Comparison of ENCODE assay signal across 8 cellular contexts in the genomic region with DNA sequence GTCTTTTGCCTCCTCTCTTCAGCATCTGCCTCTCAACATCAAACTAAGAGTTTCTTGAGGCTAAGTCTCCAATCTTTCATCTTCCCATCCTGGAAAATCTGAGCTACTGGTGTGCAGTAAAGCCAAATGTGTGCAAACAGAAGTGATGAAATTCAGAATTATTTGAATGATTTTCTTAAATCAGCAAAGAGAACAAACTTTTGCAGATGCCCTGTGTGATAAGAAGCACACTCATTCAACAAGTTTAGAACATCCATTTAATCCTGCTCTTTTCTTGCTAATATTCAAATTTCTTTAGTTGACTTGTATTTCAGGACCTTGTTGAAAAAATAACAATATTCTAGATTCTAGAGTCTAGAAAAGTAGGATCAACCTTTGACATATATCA.
A peak's percentile ranks its signal among the peaks of the same experiment; 100 is the strongest.
DNase-seq lines count a peak whose midpoint lies in the region; ATAC-seq and TF ChIP-seq lines count a peak whose summit lies in the region.

No MANE protein-coding gene starts in this region.

- H3K9me3 Mint-ChIP-seq in activated CD4-positive, alpha-beta T cell treated with anti-CD3 and anti-CD28 coated beads, Interleukin-2, amount 10 ng/mL, durations not matched to agents 7 days and 5 days = peaks cover 27% of the 10 kb centered on the region

- POLR2A ChIA-PET in activated CD4-positive, alpha-beta T cell treated with anti-CD3 and anti-CD28 coated beads, Interleukin-2, amount 10 ng/mL, durations not matched to agents 7 days and 5 days (lab: Charles Lee) = no interaction called here

- peaks cover 17% of the 10 kb centered on the region for H3K36me3 Mint-ChIP-seq in activated CD4-positive, alpha-beta T cell treated with anti-CD3 and anti-CD28 coated beads, Interleukin-2, amount 10 ng/mL, durations not matched to agents 7 days and 5 days (ENCODE audit: low read depth)

- H2BK15ac ChIP-seq in neuronal stem cell (ENCODE audit: low read length) = no peak overlapping the region

- no peak overlapping the region for H4K91ac ChIP-seq in neuronal stem cell (ENCODE audit: low read depth, low read length, poor library complexity)

- H3K4me3 ChIP-seq in neuronal stem cell (ENCODE audit: low read length in 2 of 2) (no peak overlapping the region), MG63 (no peak overlapping the region), lower leg skin (ENCODE audit: low read depth, poor library complexity, severe bottlenecking) (no peak overlapping the region)

- H3K23ac ChIP-seq in neuronal stem cell (ENCODE audit: low read depth, low read length, poor library complexity) = no peak overlapping the region

- H2AK5ac ChIP-seq in neuronal stem cell (ENCODE audit: low read depth, low read length) = no peak overlapping the region

- no peak for DNase-seq in activated CD4-positive, alpha-beta T cell treated with anti-CD3 and anti-CD28 coated beads, Interleukin-2, amount 10 ng/mL, durations not matched to agents 7 days and 5 days
- no peak for DNase-seq in activated CD4-positive, alpha-beta T cell treated with anti-CD3 and anti-CD28 coated beads, Interleukin-2, amount 50 U/mL, for 48 hours
- DNase-seq in neuronal stem cell (ENCODE audit: low spot score) (no peak), cortex of kidney (lab: John Stamatoyannopoulos, UW) (no peak), MG63 (no peak), lower leg skin (ENCODE audit: low spot score in 2 of 2) (no peak)

- CTCF ChIA-PET in activated CD4-positive, alpha-beta T cell treated with anti-CD3 and anti-CD28 coated beads, Interleukin-2, amount 10 ng/mL, durations not matched to agents 7 days and 5 days (lab: Charles Lee) = interaction anchor here (0.5 kb wide), 1 partner anchor 75 kb away, joined by 3 read pairs; no protein-coding TSS in a partner anchor

- no peak for TF ChIP-seq POLR2A in lower leg skin (IDR thresholded peaks at IDR 0.05)

- ATAC-seq in HG02623 (IDR thresholded peaks at IDR 0.05; ENCODE audit: unreplicated experiment) = peak; percentile 20
- peak; percentile 9 for ATAC-seq in HG03575 (IDR thresholded peaks at IDR 0.05; ENCODE audit: extremely low read depth, insufficient number of reproducible peaks, low FRiP score, unreplicated experiment)

- peaks cover 0 to 3% of the 10 kb centered on the region in 2 donors for H3K9me3 ChIP-seq in neuronal stem cell (replicated peaks in 1 of 2; ENCODE audit: control insufficient read depth in 2 of 2, insufficient read depth in 1 of 2, low read depth in 1 of 2, low read length in 2 of 2)
- H3K9me3 ChIP-seq in MG63 = no peaks in the 10 kb centered on the region

- no peak overlapping the region for H3K4ac ChIP-seq in neuronal stem cell (ENCODE audit: low read length)

- no peak overlapping the region for H2BK5ac ChIP-seq in neuronal stem cell (ENCODE audit: low read length)

- no peak overlapping the region for H4K8ac ChIP-seq in neuronal stem cell (ENCODE audit: low read depth, low read length)

- no peaks in the 10 kb centered on the region for H3K27me3 Mint-ChIP-seq in activated CD4-positive, alpha-beta T cell treated with anti-CD3 and anti-CD28 coated beads, Interleukin-2, amount 10 ng/mL, durations not matched to agents 7 days and 5 days

- no peak overlapping the region for H3K4me3 Mint-ChIP-seq in activated CD4-positive, alpha-beta T cell treated with anti-CD3 and anti-CD28 coated beads, Interleukin-2, amount 10 ng/mL, durations not matched to agents 7 days and 5 days

- H3K14ac ChIP-seq in neuronal stem cell (ENCODE audit: low read length) = no peak overlapping the region

- H3K27ac ChIP-seq in neuronal stem cell (replicated peaks; ENCODE audit: low read length) = no peak overlapping the region

- no peak overlapping the region for H3K9ac ChIP-seq in neuronal stem cell (ENCODE audit: low read depth, low read length, poor library complexity)

- H3K4me2 ChIP-seq in neuronal stem cell (ENCODE audit: insufficient read depth, low read length, poor library complexity, severe bottlenecking) = no peak overlapping the region

- peak overlapping the region; percentile 94 for H3K27ac Mint-ChIP-seq in activated CD4-positive, alpha-beta T cell treated with anti-CD3 and anti-CD28 coated beads, Interleukin-2, amount 10 ng/mL, durations not matched to agents 7 days and 5 days

- H3K27me3 ChIP-seq in neuronal stem cell (ENCODE audit: control insufficient read depth in 3 of 3, insufficient read depth in 3 of 3, low read depth in 1 of 3, low read length in 3 of 3) = no peaks in the 10 kb centered on the region
- no peaks in the 10 kb centered on the region for H3K27me3 ChIP-seq in MG63

- peak overlapping the region; percentile 60 for H2AFZ ChIP-seq in neuronal stem cell (ENCODE audit: low read length)

- no peak for TF ChIP-seq CTCF in lower leg skin (IDR thresholded peaks at IDR 0.05)

- no peaks in the 10 kb centered on the region for H3K36me3 ChIP-seq in neuronal stem cell (replicated peaks in 1 of 2; ENCODE audit: control insufficient read depth in 2 of 2, insufficient read depth in 2 of 2, low read length in 2 of 2)
- no peaks in the 10 kb centered on the region for H3K36me3 ChIP-seq in MG63

- H3K4me1 Mint-ChIP-seq in activated CD4-positive, alpha-beta T cell treated with anti-CD3 and anti-CD28 coated beads, Interleukin-2, amount 10 ng/mL, durations not matched to agents 7 days and 5 days = peaks cover 18% of the 10 kb centered on the region

- no peak overlapping the region for H3K18ac ChIP-seq in neuronal stem cell (ENCODE audit: low read length)

- H3K79me1 ChIP-seq in neuronal stem cell (ENCODE audit: low read depth, low read length) = no peaks in the 10 kb centered on the region

- no peak overlapping the region for H2BK120ac ChIP-seq in neuronal stem cell (ENCODE audit: low read depth, low read length)

- H2BK12ac ChIP-seq in neuronal stem cell (ENCODE audit: low read length) = no peak overlapping the region

- intact Hi-C loops in lower leg skin (cut with DNase I; ENCODE audit: low total_unique reads) = no loop called here

- H3K4me1 ChIP-seq in neuronal stem cell (ENCODE audit: control insufficient read depth in 2 of 2, insufficient read depth in 1 of 2, low read depth in 1 of 2, low read length in 2 of 2) = no peaks in the 10 kb centered on the region
